ENCODE assay signal across 2 cellular contexts in the genomic region with DNA sequence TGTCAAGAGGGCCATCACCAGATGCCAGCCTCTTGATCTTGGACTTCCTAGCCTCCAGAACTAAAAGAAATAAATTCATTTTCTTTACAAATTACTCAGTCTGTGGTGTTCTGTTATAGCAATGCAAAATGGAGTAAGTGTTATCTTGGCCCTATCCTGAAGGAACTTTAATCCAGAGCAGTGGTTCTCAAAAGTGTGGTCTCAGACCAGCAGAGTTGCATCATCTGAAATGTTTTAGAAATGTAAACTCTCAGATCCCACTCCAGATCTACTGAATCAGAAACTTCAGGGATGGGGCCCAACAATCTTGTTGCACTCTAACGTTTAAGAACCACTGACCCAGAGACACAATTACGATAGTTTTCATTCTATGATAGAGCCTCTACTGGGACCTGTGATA.
TF ChIP-seq lines count a peak whose summit lies in the region.

No MANE protein-coding gene starts in this region.

TF ChIP-seq in GM23338, 12 proteins besides CTCF, POLR2A, EP300 and RAD21:
- TF ChIP-seq CREB1 (CRISPR knock-in tag; IDR thresholded peaks at IDR 0.05; ENCODE audit: low read depth) (no peak), ZNF331 (CRISPR knock-in tag; IDR thresholded peaks at IDR 0.05; ENCODE audit: low read depth) (no peak), JUNB (IDR thresholded peaks at IDR 0.05; ENCODE audit: unreplicated experiment) (no peak)
- TF ChIP-seq, protein P1, sequence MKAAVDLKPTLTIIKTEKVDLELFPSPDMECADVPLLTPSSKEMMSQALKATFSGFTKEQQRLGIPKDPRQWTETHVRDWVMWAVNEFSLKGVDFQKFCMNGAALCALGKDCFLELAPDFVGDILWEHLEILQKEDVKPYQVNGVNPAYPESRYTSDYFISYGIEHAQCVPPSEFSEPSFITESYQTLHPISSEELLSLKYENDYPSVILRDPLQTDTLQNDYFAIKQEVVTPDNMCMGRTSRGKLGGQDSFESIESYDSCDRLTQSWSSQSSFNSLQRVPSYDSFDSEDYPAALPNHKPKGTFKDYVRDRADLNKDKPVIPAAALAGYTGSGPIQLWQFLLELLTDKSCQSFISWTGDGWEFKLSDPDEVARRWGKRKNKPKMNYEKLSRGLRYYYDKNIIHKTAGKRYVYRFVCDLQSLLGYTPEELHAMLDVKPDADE (IDR thresholded peaks at IDR 0.05): no peak

TF ChIP-seq in K562, 482 proteins besides CTCF, POLR2A, EP300 and RAD21:
- TF ChIP-seq HDAC3 (IDR thresholded peaks at IDR 0.05; ENCODE audit: borderline replicate concordance, partially characterized antibody) (no peak), SIN3B (IDR thresholded peaks at IDR 0.05; ENCODE audit: low read depth) (no peak), FOXA1 (IDR thresholded peaks at IDR 0.05; ENCODE audit: borderline replicate concordance) (no peak), KDM2B (CRISPR knock-in tag; IDR thresholded peaks at IDR 0.05) (no peak), ARHGAP35 (IDR thresholded peaks at IDR 0.05; ENCODE audit: partially characterized antibody) (no peak), ZNF778 (CRISPR knock-in tag; IDR thresholded peaks at IDR 0.05) (no peak), SMAD4 (CRISPR knock-in tag; conservative IDR thresholded peaks at IDR 0.05) (peak; percentile 58; the same call in 1 of the 2 replicates), CSDE1 (IDR thresholded peaks at IDR 0.05) (no peak), CXXC5 (CRISPR knock-in tag; IDR thresholded peaks at IDR 0.05) (peak; percentile 49; the same call in 1 of the 2 replicates), CEBPG (CRISPR knock-in tag; IDR thresholded peaks at IDR 0.05) (peak; percentile 55), CEBPG (tag; conservative IDR thresholded peaks at IDR 0.05 in 1 of 2, IDR thresholded peaks at IDR 0.05 in 1 of 2) (peak; percentile 16 to 75; a peak in 2 of 4 replicates), ATF1 (CRISPR knock-in tag; IDR thresholded peaks at IDR 0.05) (no peak), ATF1 (tag; IDR thresholded peaks at IDR 0.05) (no peak), DMBX1 (CRISPR knock-in tag; IDR thresholded peaks at IDR 0.05; ENCODE audit: borderline replicate concordance) (0 out of 2 replicates have a peak, but pooled peaks have one; percentile 32), ZNF224 (CRISPR knock-in tag; IDR thresholded peaks at IDR 0.05) (no peak)
- TF ChIP-seq, protein P2, sequence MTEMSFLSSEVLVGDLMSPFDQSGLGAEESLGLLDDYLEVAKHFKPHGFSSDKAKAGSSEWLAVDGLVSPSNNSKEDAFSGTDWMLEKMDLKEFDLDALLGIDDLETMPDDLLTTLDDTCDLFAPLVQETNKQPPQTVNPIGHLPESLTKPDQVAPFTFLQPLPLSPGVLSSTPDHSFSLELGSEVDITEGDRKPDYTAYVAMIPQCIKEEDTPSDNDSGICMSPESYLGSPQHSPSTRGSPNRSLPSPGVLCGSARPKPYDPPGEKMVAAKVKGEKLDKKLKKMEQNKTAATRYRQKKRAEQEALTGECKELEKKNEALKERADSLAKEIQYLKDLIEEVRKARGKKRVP (CRISPR knock-in tag; IDR thresholded peaks at IDR 0.05): peak; percentile 52; the same call in 1 of the 2 replicates
- TF ChIP-seq, protein P3, sequence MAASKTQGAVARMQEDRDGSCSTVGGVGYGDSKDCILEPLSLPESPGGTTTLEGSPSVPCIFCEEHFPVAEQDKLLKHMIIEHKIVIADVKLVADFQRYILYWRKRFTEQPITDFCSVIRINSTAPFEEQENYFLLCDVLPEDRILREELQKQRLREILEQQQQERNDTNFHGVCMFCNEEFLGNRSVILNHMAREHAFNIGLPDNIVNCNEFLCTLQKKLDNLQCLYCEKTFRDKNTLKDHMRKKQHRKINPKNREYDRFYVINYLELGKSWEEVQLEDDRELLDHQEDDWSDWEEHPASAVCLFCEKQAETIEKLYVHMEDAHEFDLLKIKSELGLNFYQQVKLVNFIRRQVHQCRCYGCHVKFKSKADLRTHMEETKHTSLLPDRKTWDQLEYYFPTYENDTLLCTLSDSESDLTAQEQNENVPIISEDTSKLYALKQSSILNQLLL (CRISPR knock-in tag; IDR thresholded peaks at IDR 0.05; ENCODE audit: borderline replicate concordance): no peak
- TF ChIP-seq, protein P4, sequence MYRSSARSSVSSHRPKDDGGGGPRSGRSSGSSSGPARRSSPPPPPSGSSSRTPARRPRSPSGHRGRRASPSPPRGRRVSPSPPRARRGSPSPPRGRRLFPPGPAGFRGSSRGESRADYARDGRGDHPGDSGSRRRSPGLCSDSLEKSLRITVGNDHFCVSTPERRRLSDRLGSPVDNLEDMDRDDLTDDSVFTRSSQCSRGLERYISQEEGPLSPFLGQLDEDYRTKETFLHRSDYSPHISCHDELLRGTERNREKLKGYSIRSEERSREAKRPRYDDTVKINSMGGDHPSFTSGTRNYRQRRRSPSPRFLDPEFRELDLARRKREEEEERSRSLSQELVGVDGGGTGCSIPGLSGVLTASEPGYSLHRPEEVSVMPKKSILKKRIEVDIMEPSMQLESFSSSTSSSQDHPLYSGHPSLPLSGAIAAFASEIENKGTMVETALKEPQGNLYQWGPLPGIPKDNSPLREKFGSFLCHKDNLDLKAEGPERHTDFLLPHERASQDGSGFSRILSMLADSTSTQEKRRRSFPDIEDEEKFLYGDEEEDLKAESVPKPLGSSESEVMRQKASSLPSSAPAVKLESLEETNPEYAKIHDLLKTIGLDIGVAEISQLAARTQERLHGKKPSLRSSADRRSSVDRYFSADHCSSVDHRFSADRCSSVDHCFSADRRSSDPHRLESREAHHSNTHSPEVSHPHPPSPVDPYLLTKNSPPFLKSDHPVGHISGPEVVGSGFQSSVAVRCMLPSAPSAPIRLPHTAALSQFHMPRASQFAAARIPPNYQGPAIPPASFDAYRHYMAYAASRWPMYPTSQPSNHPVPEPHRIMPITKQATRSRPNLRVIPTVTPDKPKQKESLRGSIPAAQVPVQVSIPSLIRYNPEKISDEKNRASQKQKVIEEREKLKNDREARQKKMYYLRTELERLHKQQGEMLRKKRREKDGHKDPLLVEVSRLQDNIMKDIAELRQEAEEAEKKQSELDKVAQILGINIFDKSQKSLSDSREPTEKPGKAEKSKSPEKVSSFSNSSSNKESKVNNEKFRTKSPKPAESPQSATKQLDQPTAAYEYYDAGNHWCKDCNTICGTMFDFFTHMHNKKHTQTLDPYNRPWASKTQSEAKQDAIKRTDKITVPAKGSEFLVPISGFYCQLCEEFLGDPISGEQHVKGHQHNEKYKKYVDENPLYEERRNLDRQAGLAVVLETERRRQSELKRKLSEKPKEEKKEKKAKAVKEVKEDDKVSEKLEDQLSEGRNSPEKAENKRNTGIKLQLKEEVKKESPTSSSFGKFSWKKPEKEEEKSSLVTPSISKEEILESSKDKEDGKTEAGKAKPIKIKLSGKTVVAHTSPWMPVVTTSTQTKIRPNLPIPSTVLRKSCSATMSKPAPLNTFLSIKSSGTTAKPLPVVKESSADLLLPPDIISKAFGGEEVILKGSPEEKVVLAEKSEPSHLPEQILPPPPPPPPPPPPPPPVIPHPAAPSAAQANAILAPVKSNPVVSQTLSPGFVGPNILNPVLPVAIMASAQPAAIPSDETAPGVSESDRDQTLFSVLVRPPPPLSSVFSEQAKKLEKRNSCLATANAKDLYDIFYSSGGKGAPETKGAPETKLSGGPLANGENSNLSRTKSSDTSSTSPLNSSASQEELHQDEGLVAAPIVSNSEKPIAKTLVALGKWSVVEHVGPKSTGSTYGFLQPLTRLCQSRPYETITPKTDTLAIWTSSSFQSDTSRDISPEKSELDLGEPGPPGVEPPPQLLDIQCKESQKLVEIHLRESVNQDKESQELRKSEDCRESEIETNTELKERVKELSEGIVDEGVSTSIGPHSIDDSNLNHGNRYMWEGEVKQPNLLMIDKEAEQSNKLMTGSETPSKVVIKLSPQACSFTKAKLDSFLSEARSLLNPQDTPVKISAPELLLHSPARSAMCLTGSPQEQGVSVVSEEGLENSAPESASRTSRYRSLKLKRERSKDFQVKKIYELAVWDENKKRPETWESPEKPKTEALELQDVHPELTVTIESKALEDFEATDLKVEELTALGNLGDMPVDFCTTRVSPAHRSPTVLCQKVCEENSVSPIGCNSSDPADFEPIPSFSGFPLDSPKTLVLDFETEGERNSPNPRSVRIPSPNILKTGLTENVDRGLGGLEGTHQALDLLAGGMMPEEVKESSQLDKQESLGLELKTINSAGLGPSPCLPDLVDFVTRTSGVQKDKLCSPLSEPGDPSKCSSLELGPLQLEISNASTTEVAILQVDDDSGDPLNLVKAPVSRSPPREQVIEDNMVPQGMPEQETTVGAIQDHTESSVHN (IDR thresholded peaks at IDR 0.05; ENCODE audit: borderline replicate concordance in 1 of 2, low read depth in 1 of 2): no peak
- TF ChIP-seq, protein P5, sequence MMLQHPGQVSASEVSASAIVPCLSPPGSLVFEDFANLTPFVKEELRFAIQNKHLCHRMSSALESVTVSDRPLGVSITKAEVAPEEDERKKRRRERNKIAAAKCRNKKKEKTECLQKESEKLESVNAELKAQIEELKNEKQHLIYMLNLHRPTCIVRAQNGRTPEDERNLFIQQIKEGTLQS (IDR thresholded peaks at IDR 0.05): peak; percentile 71
- TF ChIP-seq, protein P5 (CRISPR knock-in tag; conservative IDR thresholded peaks at IDR 0.05): no peak
TF ChIP-seq in K562: peak in this region for 6.
